ENCODE assay signal across 21 cellular contexts in genomic region chr7:20312562-20312961, GRCh38. TPM values are rescaled to one million over a fixed set of nuclear protein-coding genes. Genes with fewer than 3 reads are reported as not detected.
A peak's percentile ranks its signal among the peaks of the same experiment; 100 is the strongest.
DNase-seq lines count a peak whose midpoint lies in the region; ATAC-seq, FAIRE-seq and TF ChIP-seq lines count a peak whose summit lies in the region.
"Had no signal": no experiment of that assay in that cellular context is flagged by ENCODE, and none has a peak within 500 bp of the region (broad histone marks: within the 10 kb centered on the region; RNA-seq: fewer than 3 reads in every experiment).

No MANE protein-coding gene starts in this region.

- no peak for FAIRE-seq in H1 (lab: Jason Lieb, UNC)
- FAIRE-seq: GM12878 had no signal

- H3K56ac ChIP-seq in H1 (replicated peaks; ENCODE audit: insufficient read length, low read depth, low read length), result no peak overlapping the region

- H2AFZ ChIP-seq in PC-3 (ENCODE audit: low read length) (peak overlapping the region; percentile 46; the same call in 1 of the 2 replicates), H1 (ENCODE audit: low read length) (peak overlapping the region; percentile 26; the same call in 1 of the 2 replicates), neuron (ENCODE audit: low read depth, low read length) (peak overlapping the region; percentile 34)

- no peaks in the 10 kb centered on the region for H3K9me2 ChIP-seq in PC-3 (replicated peaks; ENCODE audit: low read length)

- TF ChIP-seq CTCF in PC-3 (conservative IDR thresholded peaks at IDR 0.05; ENCODE audit: low read depth, low read length) (no peak), H1 (IDR thresholded peaks at IDR 0.05; ENCODE audit: control extremely low read depth in 1 of 3, insufficient read depth in 1 of 3, low read depth in 1 of 3, low read length in 3 of 3) (no peak), dorsolateral prefrontal cortex (IDR thresholded peaks at IDR 0.05 in 54 of 56, conservative IDR thresholded peaks at IDR 0.05 in 2 of 56; ENCODE audit: low read depth in 1 of 56, partially characterized antibody in 56 of 56) (no peak)

- POLR2A ChIA-PET in PC-3 (lab: Charles Lee; ENCODE audit: unreplicated experiment) (no interaction called here), H1 (lab: Charles Lee; ENCODE audit: partially characterized antibody) (no interaction called here)

- H2AK5ac ChIP-seq in H1 (ENCODE audit: low read depth, low read length), result no peak overlapping the region

- ATAC-seq in PC-3 (peak; percentile 69), HG02973 (IDR thresholded peaks at IDR 0.05; ENCODE audit: unreplicated experiment) (no peak)
- ATAC-seq: CD8-positive, alpha-beta T cell; GM12878; SK-N-SH treated with all-trans-retinoic acid at 6 μM for 48 hours had no signal

- no peak overlapping the region for H2BK15ac ChIP-seq in H1 (ENCODE audit: low read length)

- no peaks in the 10 kb centered on the region for H3K23me2 ChIP-seq in H1 (ENCODE audit: low read depth, low read length)

- H3K79me1 ChIP-seq in H1 (ENCODE audit: low read depth, low read length), result no peaks in the 10 kb centered on the region

- H3K4me1 ChIP-seq in PC-3 (ENCODE audit: insufficient read depth, low read length), result no peaks in the 10 kb centered on the region
- peaks cover 0 to 4% (median 3%) of the 10 kb centered on the region in 4 experiments; a peak in 5 of 7 replicates for H3K4me1 ChIP-seq in H1 (replicated peaks in 1 of 4; ENCODE audit: control insufficient read depth in 3 of 4, insufficient read depth in 4 of 4, low read length in 3 of 4)
- H3K4me1 ChIP-seq in neuron (ENCODE audit: insufficient read depth, low read length), result peaks cover 16% of the 10 kb centered on the region
- H3K4me1 ChIP-seq: BE2C had no signal

- H3K9me3 ChIP-seq in PC-3 (ENCODE audit: low read length) (no peaks in the 10 kb centered on the region), H1 (ENCODE audit: insufficient read depth in 2 of 2, low read depth in 1 of 2, low read length in 1 of 2) (no peaks in the 10 kb centered on the region), neuron (ENCODE audit: low read length) (no peaks in the 10 kb centered on the region)
- H3K9me3 ChIP-seq: BE2C had no signal

- H3K4ac ChIP-seq in H1 (replicated peaks; ENCODE audit: insufficient read length, low read depth, low read length), result no peak overlapping the region

- H4K20me1 ChIP-seq in PC-3 (ENCODE audit: low read length) (no peaks in the 10 kb centered on the region), H1 (replicated peaks in 1 of 2; ENCODE audit: control insufficient read depth in 1 of 2, insufficient read depth in 2 of 2, low read length in 2 of 2) (no peaks in the 10 kb centered on the region)

- no peak overlapping the region for H3K14ac ChIP-seq in H1 (ENCODE audit: insufficient read length)

- no peak for TF ChIP-seq POLR2A in H1 (IDR thresholded peaks at IDR 0.05; ENCODE audit: control extremely low read depth in 1 of 2, low read depth in 2 of 2, low read length in 2 of 2)

- H3F3A ChIP-seq in PC-3 (ENCODE audit: low read length, unreplicated experiment), result no peaks in the 10 kb centered on the region

- no peak overlapping the region for H4K8ac ChIP-seq in H1 (ENCODE audit: extremely low read depth, insufficient read depth, low read length)

- no peak for TF ChIP-seq RAD21 in H1 (IDR thresholded peaks at IDR 0.05 in 1 of 2, conservative IDR thresholded peaks at IDR 0.05 in 1 of 2; ENCODE audit: low read depth in 2 of 2, low read length in 2 of 2)

- H2BK12ac ChIP-seq in H1 (ENCODE audit: low read depth, low read length), result no peak overlapping the region

- CTCF ChIA-PET in PC-3 (lab: Charles Lee), result interaction anchor here (1.9 kb wide), 1 partner anchor 564 kb away, joined by 12 read pairs; no protein-coding TSS in a partner anchor
- CTCF ChIA-PET in H1 (lab: Charles Lee; ENCODE audit: partially characterized antibody), result interaction anchor here (0.7 to 5.0 kb wide), 9 partner anchors 10 to 558 kb away, joined by 3 to 24 read pairs (median 5); no protein-coding TSS in a partner anchor

- H2BK5ac ChIP-seq in H1 (ENCODE audit: low read depth, low read length), result no peak overlapping the region

- no peak overlapping the region for H2BK20ac ChIP-seq in H1 (ENCODE audit: low read length)

- H3K36me3 ChIP-seq in PC-3 (ENCODE audit: low read depth, low read length) (no peaks in the 10 kb centered on the region), H1 (ENCODE audit: control insufficient read depth in 2 of 4, insufficient read depth in 4 of 4, low read length in 3 of 4) (no peaks in the 10 kb centered on the region), neuron (ENCODE audit: insufficient read depth, low read length) (no peaks in the 10 kb centered on the region)
- H3K36me3 ChIP-seq: BE2C had no signal

- H3K9ac ChIP-seq in PC-3 (ENCODE audit: low read length) (no peak overlapping the region), H1 (replicated peaks in 1 of 4; ENCODE audit: extremely low read depth in 1 of 4, low read depth in 3 of 4, low read length in 3 of 4) (no peak overlapping the region)

- no TSS peak for BruUV-seq in PC-3 (replicated peaks; lab: Mats Ljungman, UMichigan)

- H3K27me3 ChIP-seq in PC-3 (ENCODE audit: low read length), result no peaks in the 10 kb centered on the region
- no peaks in the 10 kb centered on the region for H3K27me3 ChIP-seq in H1 (replicated peaks in 1 of 4; ENCODE audit: control insufficient read depth in 3 of 4, extremely low read depth in 1 of 4, insufficient read depth in 3 of 4, low read length in 3 of 4)
- no peaks in the 10 kb centered on the region for H3K27me3 ChIP-seq in neuron (ENCODE audit: insufficient read depth, low read length)
- no peaks in the 10 kb centered on the region for H3K27me3 ChIP-seq in dorsolateral prefrontal cortex
- H3K27me3 ChIP-seq: BE2C had no signal

- DNase-seq in DMS53 (lab: John Stamatoyannopoulos, UW) (peak; percentile 38), DMS53 treated with DMSO at 0.1 percent for 48 hours (lab: John Stamatoyannopoulos, UW; ENCODE audit: unreplicated experiment) (no peak), PC-3 (no peak), H1 (ENCODE audit: low read depth in 1 of 2, low spot score in 2 of 2) (no peak), globus pallidus (ENCODE audit: low spot score) (no peak), dorsolateral prefrontal cortex (no peak)
- DNase-seq: BE2C; CD8-positive, alpha-beta T cell; GDM1; Kasumi-1; NCI-H187 treated with DMSO at 0.1 percent for 48 hours; NCI-H2171 treated with DMSO at 0.1 percent for 48 hours; NCI-H446 treated with DMSO at 0.1 percent for 48 hours; NCI-H82; SHP77 had no signal

- H3K27ac ChIP-seq in PC-3 (ENCODE audit: low read length) (no peak overlapping the region), H1 (ENCODE audit: low read depth, low read length) (no peak overlapping the region), dorsolateral prefrontal cortex (no peak overlapping the region)
- H3K27ac ChIP-seq: 22Rv1 had no signal

- no peak overlapping the region for H4K91ac ChIP-seq in H1 (replicated peaks; ENCODE audit: insufficient read length, low read length)

- H3K79me2 ChIP-seq in PC-3 (ENCODE audit: low read length), result no peaks in the 10 kb centered on the region
- no peaks in the 10 kb centered on the region for H3K79me2 ChIP-seq in H1 (ENCODE audit: control insufficient read depth in 1 of 2, insufficient read depth in 2 of 2, low read length in 2 of 2)

- H2BK120ac ChIP-seq in H1 (replicated peaks; ENCODE audit: low read depth, low read length), result no peak overlapping the region

- no peak overlapping the region for H3K18ac ChIP-seq in H1 (ENCODE audit: extremely low read depth, low read length)

- TF ChIP-seq EP300 in H1 (IDR thresholded peaks at IDR 0.05; ENCODE audit: borderline replicate concordance in 1 of 2, low read depth in 2 of 2, low read length in 2 of 2), result no peak

- H3K4me3 ChIP-seq in PC-3 (ENCODE audit: low read length) (no peak overlapping the region), H1 (ENCODE audit: extremely low read depth in 1 of 4, insufficient read depth in 2 of 4, low read depth in 3 of 4, low read length in 4 of 4) (no peak overlapping the region), neuron (ENCODE audit: low read length) (no peak overlapping the region), dorsolateral prefrontal cortex (no peak overlapping the region)
- H3K4me3 ChIP-seq: GM12878 had no signal

- no peak overlapping the region for H3K23ac ChIP-seq in H1 (ENCODE audit: insufficient read length)

- intact Hi-C loops in PC-3 (cut with micrococcal nuclease), result loop anchor here (2.0 to 5.0 kb wide), 2 partner anchors 285 to 558 kb away; no protein-coding TSS in a partner anchor
- intact Hi-C loops in dorsolateral prefrontal cortex (cut with DNase I), result loop anchor here in 1 of 2 donors (10.0 kb wide), 1 partner anchor 158 kb away; no protein-coding TSS in a partner anchor

- no peak overlapping the region for H3K4me2 ChIP-seq in PC-3 (ENCODE audit: low read length)
- H3K4me2 ChIP-seq in H1 (ENCODE audit: insufficient read depth in 1 of 2, low read depth in 2 of 2, low read length in 2 of 2), result no peak overlapping the region

- WGBS in H1 (ENCODE audit: extremely low coverage in 1 of 2, insufficient coverage in 1 of 2, insufficient read length in 1 of 2, insufficient replicate concordance in 2 of 2, low coverage in 1 of 2, low lambda C conversion rate in 2 of 2, missing lambda C conversion rate in 1 of 2), 2 experiments, result 86% methylated on average over 2 of the region's 2 CpGs; no CpG with 5 or more reads in 1 of the 2 experiments

- H4K5ac ChIP-seq in H1 (ENCODE audit: insufficient read length, low read depth, low read length), result no peak overlapping the region

TF ChIP-seq in H1, 55 proteins besides CTCF, POLR2A, EP300 and RAD21 (continues in another document):
- TF ChIP-seq JUN (IDR thresholded peaks at IDR 0.05; ENCODE audit: low read depth, low read length), result no peak
- no peak for TF ChIP-seq MAFK (IDR thresholded peaks at IDR 0.05; ENCODE audit: low read depth, low read length)
- no peak for TF ChIP-seq KDM5A (IDR thresholded peaks at IDR 0.05; ENCODE audit: low read length)
- no peak for TF ChIP-seq HDAC2 (IDR thresholded peaks at IDR 0.05; ENCODE audit: borderline replicate concordance in 1 of 2, low read depth in 2 of 2, low read length in 2 of 2)
- TF ChIP-seq RXRA (IDR thresholded peaks at IDR 0.05; ENCODE audit: insufficient read depth, low read depth, low read length), result no peak
- no peak for TF ChIP-seq TEAD4 (IDR thresholded peaks at IDR 0.05; ENCODE audit: low read depth, low read length)
- no peak for TF ChIP-seq ASH2L (IDR thresholded peaks at IDR 0.05; ENCODE audit: low read length)

RNA-seq across cellular contexts. Expression of gene ITGB8, which starts 18.1 kb away (rescaled TPM):
- total RNA-seq in PC-3 (2014; rRNA removed) (13.9 and 14.0 TPM in 2 replicates), dorsolateral prefrontal cortex (100 to 1,000 TPM in 39 of 120 experiments, 10 to 100 TPM in 81; 39.2 to 161 (median 86.9) TPM)
- total RNA-seq in H1 (2021; fragmentation: NEBNext Ultra II Directional; extraction: Animal tissue kit (Norgen Biotek cat#: 25700)), result 3.6 TPM in 2 replicates
- 0.96 and 1.2 TPM in 2 replicates for polyA plus RNA-seq in H1 (2011; rRNA removed)
- polyA plus RNA-seq in H1 (2011; cell fraction: cytosol; rRNA removed), result 0.93 TPM
- polyA plus RNA-seq in H1 (2011; cell fraction: nucleus; rRNA removed), result 2.5 TPM
- polyA plus RNA-seq in H1 (2012, experiment 1 of 2), result 1.1 to 2.0 TPM (median 1.4 TPM) in 4 replicates
- 0.30 TPM for polyA plus RNA-seq in H1 (2012, experiment 2 of 2)
- 1.3 TPM for polyA plus RNA-seq in H1 (2013, experiment 1 of 2)
- 1.1 TPM for polyA plus RNA-seq in H1 (2013, experiment 2 of 2)
- 9.1 and 11.9 TPM in 2 replicates for polyA minus RNA-seq in H1 (2011; rRNA and poly(A)+ RNA removed)
- polyA minus RNA-seq in H1 (2011; cell fraction: cytosol; rRNA and poly(A)+ RNA removed), result 4.2 TPM
- 28.3 TPM for polyA minus RNA-seq in H1 (2011; cell fraction: nucleus; rRNA and poly(A)+ RNA removed)
- total RNA-seq: CD8-positive, alpha-beta T cell; T-helper 1 cell treated with Interleukin-12 subunit alpha and Interleukin-12 subunit beta and Interleukin-4 antibody, amounts not matched to agents 30 ng/mL and 1 ng/mL, for 36 hours had no signal
